In the genomic region with DNA sequence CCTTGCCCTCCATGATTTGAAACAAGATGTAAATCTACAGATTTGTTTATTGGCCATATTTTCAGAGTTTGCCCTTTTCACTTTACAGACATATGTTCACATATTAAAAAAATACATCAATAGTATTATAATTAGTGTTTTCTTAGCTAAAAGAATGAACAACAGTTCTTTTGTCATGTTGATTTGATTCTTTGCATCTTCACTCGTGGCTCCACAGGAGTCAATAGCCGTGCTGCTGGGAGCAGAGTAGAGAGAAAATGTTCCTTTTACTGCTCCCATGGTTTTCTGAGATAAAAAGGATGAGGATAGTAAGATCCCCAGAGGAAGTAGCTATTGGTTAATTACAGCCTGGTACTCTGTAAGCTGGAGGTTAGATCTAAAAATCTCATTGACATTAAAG, we compare ENCODE assay signal across 13 cellular contexts.
A peak's percentile ranks its signal among the peaks of the same experiment; 100 is the strongest.
DNase-seq lines count a peak whose midpoint lies in the region; ATAC-seq and TF ChIP-seq lines count a peak whose summit lies in the region.
"Had no signal": no experiment of that assay in that cellular context is flagged by ENCODE, and none has a peak within 500 bp of the region (broad histone marks: within the 10 kb centered on the region; RNA-seq: fewer than 3 reads in every experiment).

No MANE protein-coding gene starts in this region.

- H3K36me3 Mint-ChIP-seq in WTC11: peaks cover 42% of the 10 kb centered on the region
- no peaks in the 10 kb centered on the region for H3K36me3 Mint-ChIP-seq in neural progenitor cell
- no peaks in the 10 kb centered on the region for H3K36me3 Mint-ChIP-seq in T-helper 2 cell treated with Interferon-gamma antibody and Interleukin-4, amounts not matched to agents 5 μg/mL and 100 μg/mL, for 36 hours (ENCODE audit: low read depth)
- H3K36me3 Mint-ChIP-seq: CD4-positive, CD25-positive, alpha-beta regulatory T cell had no signal

- intact Hi-C loops in testis (cut with DNase I; ENCODE audit: low total_unique reads): loop anchor here (10.0 kb wide), 1 partner anchor 456 kb away; no protein-coding TSS in a partner anchor

- H3K27ac Mint-ChIP-seq in WTC11: no peak overlapping the region
- H3K27ac Mint-ChIP-seq in neural progenitor cell: no peak overlapping the region
- no peak overlapping the region for H3K27ac Mint-ChIP-seq in T-helper 2 cell treated with Interferon-gamma antibody and Interleukin-4, amounts not matched to agents 5 μg/mL and 100 μg/mL, for 36 hours
- H3K27ac Mint-ChIP-seq: CD4-positive, CD25-positive, alpha-beta regulatory T cell had no signal

- no peak for TF ChIP-seq POLR2A in testis (IDR thresholded peaks at IDR 0.05)

- DNase-seq in H7: peak; percentile 20
- peak; percentile 17 for DNase-seq in WTC11 (ENCODE audit: low spot score)
- peak; percentile 22 for DNase-seq in iPS DF 4.7 (ENCODE audit: extremely low read depth, low spot score)
- peak; percentile 20 for DNase-seq in neural progenitor cell (ENCODE audit: low spot score)
- DNase-seq in testis: no peak
- DNase-seq in T-helper 2 cell treated with Interferon-gamma antibody and Interleukin-4, amounts not matched to agents 5 μg/mL and 100 μg/mL, for 36 hours (ENCODE audit: low spot score): no peak
- DNase-seq: ACHN; CD4-positive, CD25-positive, alpha-beta regulatory T cell; GF-D8 had no signal

- no peaks in the 10 kb centered on the region for H4K20me1 ChIP-seq in neural progenitor cell (ENCODE audit: low read depth)
- H4K20me1 ChIP-seq: BLaER1 treated with 17β-estradiol and CSF1 and Interleukin-3, amounts not matched to agents 10 nM and 100 nM had no signal

- H3K27me3 Mint-ChIP-seq in WTC11 (ENCODE audit: low read depth) (peaks cover 58% of the 10 kb centered on the region), neural progenitor cell (ENCODE audit: insufficient read depth, low read depth) (no peaks in the 10 kb centered on the region)
- no peaks in the 10 kb centered on the region for H3K27me3 Mint-ChIP-seq in T-helper 2 cell treated with Interferon-gamma antibody and Interleukin-4, amounts not matched to agents 5 μg/mL and 100 μg/mL, for 36 hours (ENCODE audit: low read depth)
- H3K27me3 Mint-ChIP-seq: CD4-positive, CD25-positive, alpha-beta regulatory T cell had no signal

- H3K9ac ChIP-seq in neural progenitor cell: no peak overlapping the region
- H3K9ac ChIP-seq: BLaER1 treated with 17β-estradiol and CSF1 and Interleukin-3, amounts not matched to agents 10 nM and 100 nM had no signal

- H3K9me3 Mint-ChIP-seq in WTC11 (no peaks in the 10 kb centered on the region), neural progenitor cell (no peaks in the 10 kb centered on the region)
- H3K9me3 Mint-ChIP-seq in T-helper 2 cell treated with Interferon-gamma antibody and Interleukin-4, amounts not matched to agents 5 μg/mL and 100 μg/mL, for 36 hours: peaks cover 4% of the 10 kb centered on the region

- H3K4me2 ChIP-seq in neural progenitor cell: no peak overlapping the region
- H3K4me2 ChIP-seq: BLaER1 treated with 17β-estradiol and CSF1 and Interleukin-3, amounts not matched to agents 10 nM and 100 nM had no signal

- H3K4me3 ChIP-seq in H7 (ENCODE audit: insufficient read depth, low read depth, low read length): no peak overlapping the region
- H3K4me3 ChIP-seq in neural progenitor cell: no peak overlapping the region
- H3K4me3 ChIP-seq in testis: no peak overlapping the region
- H3K4me3 ChIP-seq: BLaER1 treated with 17β-estradiol and CSF1 and Interleukin-3, amounts not matched to agents 10 nM and 100 nM; HAP-1 had no signal

- H3K36me3 ChIP-seq in H7 (replicated peaks; ENCODE audit: control insufficient read depth, insufficient read depth, low read length) (no peaks in the 10 kb centered on the region), neural progenitor cell (no peaks in the 10 kb centered on the region), testis (ENCODE audit: low read depth, missing control alignments) (no peaks in the 10 kb centered on the region)
- H3K36me3 ChIP-seq: HAP-1 had no signal

- CTCF ChIA-PET in WTC11 (lab: Charles Lee): no interaction called here

- no peak for TF ChIP-seq CTCF in WTC11 (IDR thresholded peaks at IDR 0.05)
- TF ChIP-seq CTCF in neural progenitor cell (IDR thresholded peaks at IDR 0.05): no peak
- no peak for TF ChIP-seq CTCF in testis (IDR thresholded peaks at IDR 0.05)

- H3K4me3 Mint-ChIP-seq in WTC11 (no peak overlapping the region), neural progenitor cell (no peak overlapping the region)
- no peak overlapping the region for H3K4me3 Mint-ChIP-seq in T-helper 2 cell treated with Interferon-gamma antibody and Interleukin-4, amounts not matched to agents 5 μg/mL and 100 μg/mL, for 36 hours
- H3K4me3 Mint-ChIP-seq: CD4-positive, CD25-positive, alpha-beta regulatory T cell had no signal

- no peak overlapping the region for H3K27ac ChIP-seq in neural progenitor cell
- H3K27ac ChIP-seq in testis: no peak overlapping the region
- H3K27ac ChIP-seq: BLaER1 treated with 17β-estradiol and CSF1 and Interleukin-3, amounts not matched to agents 10 nM and 100 nM had no signal

- H3K27me3 ChIP-seq in H7 (ENCODE audit: control insufficient read depth, insufficient read depth, low read length): peaks cover 29% of the 10 kb centered on the region
- no peaks in the 10 kb centered on the region for H3K27me3 ChIP-seq in neural progenitor cell
- no peaks in the 10 kb centered on the region for H3K27me3 ChIP-seq in testis
- H3K27me3 ChIP-seq: BLaER1 treated with 17β-estradiol and CSF1 and Interleukin-3, amounts not matched to agents 10 nM and 100 nM had no signal

- no peaks in the 10 kb centered on the region for H3K9me3 ChIP-seq in neural progenitor cell (ENCODE audit: low read depth)
- H3K9me3 ChIP-seq in testis: no peaks in the 10 kb centered on the region
- H3K9me3 ChIP-seq: BLaER1 treated with 17β-estradiol and CSF1 and Interleukin-3, amounts not matched to agents 10 nM and 100 nM; HAP-1 had no signal

- H3F3A ChIP-seq in neural progenitor cell (ENCODE audit: low read depth): peaks cover 3% of the 10 kb centered on the region

- no peak overlapping the region for H2AFZ ChIP-seq in neural progenitor cell (replicated peaks)

- H3K4me1 Mint-ChIP-seq in WTC11 (peaks cover 18% of the 10 kb centered on the region), neural progenitor cell (peaks cover 9% of the 10 kb centered on the region)
- no peaks in the 10 kb centered on the region for H3K4me1 Mint-ChIP-seq in T-helper 2 cell treated with Interferon-gamma antibody and Interleukin-4, amounts not matched to agents 5 μg/mL and 100 μg/mL, for 36 hours (ENCODE audit: low read depth)
- H3K4me1 Mint-ChIP-seq: CD4-positive, CD25-positive, alpha-beta regulatory T cell had no signal

- H3K4me1 ChIP-seq in neural progenitor cell: peaks cover 12% of the 10 kb centered on the region
- no peaks in the 10 kb centered on the region for H3K4me1 ChIP-seq in testis
- H3K4me1 ChIP-seq: BLaER1 treated with 17β-estradiol and CSF1 and Interleukin-3, amounts not matched to agents 10 nM and 100 nM; HAP-1 had no signal

- no peaks in the 10 kb centered on the region for H3K79me2 ChIP-seq in neural progenitor cell (ENCODE audit: low read depth)

- ATAC-seq in WTC11: peak; percentile 82
- no peak for ATAC-seq in HG02852 (IDR thresholded peaks at IDR 0.05; ENCODE audit: unreplicated experiment)
- ATAC-seq: HepG2 had no signal

- POLR2A ChIA-PET in WTC11 (lab: Charles Lee): interaction anchor here (0.7 kb wide), 1 partner anchor 391 kb away, joined by 3 read pairs; no protein-coding TSS in a partner anchor

- 69 to 79% methylated on average over 2 of the region's 2 CpGs for WGBS in testis, 2 donors

TF ChIP-seq in WTC11, 78 proteins besides CTCF, POLR2A, EP300 and RAD21:
- no peak for TF ChIP-seq FOXK1 (CRISPR knock-in tag; IDR thresholded peaks at IDR 0.05)
- TF ChIP-seq, protein P1, sequence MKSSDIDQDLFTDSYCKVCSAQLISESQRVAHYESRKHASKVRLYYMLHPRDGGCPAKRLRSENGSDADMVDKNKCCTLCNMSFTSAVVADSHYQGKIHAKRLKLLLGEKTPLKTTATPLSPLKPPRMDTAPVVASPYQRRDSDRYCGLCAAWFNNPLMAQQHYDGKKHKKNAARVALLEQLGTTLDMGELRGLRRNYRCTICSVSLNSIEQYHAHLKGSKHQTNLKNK (CRISPR knock-in tag; IDR thresholded peaks at IDR 0.05): peak; percentile 80; the same call in 1 of the 2 replicates
TF ChIP-seq in WTC11: peak in this region for 1.

Comparison
In these comparisons a context has a peak if more than half of its experiments do, and no peak if none do; other contexts are left out.
1. DNase-seq: peak in H7 (single experiment), WTC11 (single experiment), iPS DF 4.7 (single experiment) and neural progenitor cell (single experiment); none in testis (single experiment) and T-helper 2 cell treated with Interferon-gamma antibody and Interleukin-4, amounts not matched to agents 5 μg/mL and 100 μg/mL, for 36 hours (single experiment).